In the genomic region with DNA sequence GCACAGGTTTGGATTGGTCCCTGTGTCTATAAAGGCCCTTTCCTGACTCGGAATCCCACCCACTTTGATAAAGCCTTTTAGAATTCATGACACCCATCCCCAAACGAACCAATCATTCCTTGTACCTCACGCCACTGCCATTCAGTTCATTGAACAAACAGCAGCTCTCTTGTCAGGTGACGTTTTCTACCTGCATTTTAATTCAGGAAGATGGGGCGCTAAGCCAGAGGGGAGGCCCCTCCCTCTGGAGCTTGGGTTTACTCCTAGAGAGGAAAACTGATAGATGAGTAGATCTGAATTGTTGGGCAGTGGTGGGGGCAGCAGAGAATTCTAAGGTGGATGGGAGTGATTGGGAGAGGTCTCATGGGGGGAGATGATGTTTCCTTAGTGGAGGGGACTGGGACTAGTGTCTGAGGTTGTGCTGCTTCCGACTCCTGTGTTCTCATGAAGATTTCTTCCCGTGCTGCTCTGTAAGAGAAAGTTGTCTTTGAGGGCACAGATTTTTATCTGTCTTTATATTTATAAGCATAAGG, we compare ENCODE assay signal across 21 cellular contexts. TPM values are rescaled to one million over a fixed set of nuclear protein-coding genes. Genes with fewer than 3 reads are reported as not detected.
DNase-seq lines count a peak whose midpoint lies in the region; ATAC-seq and TF ChIP-seq lines count a peak whose summit lies in the region.
"Had no signal": no experiment of that assay in that cellular context is flagged by ENCODE, and none has a peak within 500 bp of the region (broad histone marks: within the 10 kb centered on the region; RNA-seq: fewer than 3 reads in every experiment).

No MANE protein-coding gene starts in this region.

- no peak for TF ChIP-seq CTCF in HEK293 (tag by site-specific recombination; IDR thresholded peaks at IDR 0.05)
- no peak for TF ChIP-seq CTCF in esophagus muscularis mucosa (IDR thresholded peaks at IDR 0.05)

- TF ChIP-seq POLR2A in esophagus muscularis mucosa (IDR thresholded peaks at IDR 0.05; ENCODE audit: low read depth): no peak

- no peak for ATAC-seq in activated naive CD8-positive, alpha-beta T cell treated with anti-CD3 and anti-CD28 coated beads, Interleukin-2, amount 10 ng/mL, durations not matched to agents 7 days and 5 days (ENCODE audit: low read depth)
- ATAC-seq in stimulated activated effector memory CD8-positive, alpha-beta T cell treated with anti-CD3 and anti-CD28 coated beads, Interleukin-12 subunit alpha, Interleukin-12 subunit beta, amount 100 ng/mL, for 72 hours: no peak
- ATAC-seq: CD8-positive, alpha-beta T cell; heart left ventricle; naive thymus-derived CD8-positive, alpha-beta T cell had no signal

- no peaks in the 10 kb centered on the region for H3K27me3 Mint-ChIP-seq in activated naive CD8-positive, alpha-beta T cell treated with anti-CD3 and anti-CD28 coated beads, Interleukin-2, amount 10 ng/mL, durations not matched to agents 7 days and 5 days
- H3K27me3 Mint-ChIP-seq in activated naive CD8-positive, alpha-beta T cell treated with anti-CD3 and anti-CD28 coated beads for 36 hours: no peaks in the 10 kb centered on the region
- no peaks in the 10 kb centered on the region for H3K27me3 Mint-ChIP-seq in activated T-helper 2 cell treated with anti-CD3 and anti-CD28 coated beads, Interferon-gamma antibody, Interleukin-2, Interleukin-4, amounts not matched to agents 10 μg/mL and 5 μg/mL and 100 μg/mL, durations not matched to agents 14 hours and 24 hours and 36 hours (ENCODE audit: low read depth)
- H3K27me3 Mint-ChIP-seq: naive thymus-derived CD8-positive, alpha-beta T cell had no signal

- CTCF ChIA-PET in HEK293 (lab: Yijun Ruan, JAX): interaction anchor here (4.9 kb wide), 1 partner anchor 277 kb away, joined by 24 read pairs; no protein-coding TSS in a partner anchor

- H3K36me3 Mint-ChIP-seq in activated naive CD8-positive, alpha-beta T cell treated with anti-CD3 and anti-CD28 coated beads, Interleukin-2, amount 10 ng/mL, durations not matched to agents 7 days and 5 days: peaks cover 52% of the 10 kb centered on the region
- H3K36me3 Mint-ChIP-seq in activated naive CD8-positive, alpha-beta T cell treated with anti-CD3 and anti-CD28 coated beads for 36 hours: peaks cover 55% of the 10 kb centered on the region
- peaks cover 71% of the 10 kb centered on the region for H3K36me3 Mint-ChIP-seq in activated T-helper 2 cell treated with anti-CD3 and anti-CD28 coated beads, Interferon-gamma antibody, Interleukin-2, Interleukin-4, amounts not matched to agents 10 μg/mL and 5 μg/mL and 100 μg/mL, durations not matched to agents 14 hours and 24 hours and 36 hours (ENCODE audit: low read depth)
- H3K36me3 Mint-ChIP-seq in stimulated activated effector memory CD8-positive, alpha-beta T cell treated with anti-CD3 and anti-CD28 coated beads, Interleukin-12 subunit alpha, Interleukin-12 subunit beta, amount 100 ng/mL, for 72 hours: peaks cover 80% of the 10 kb centered on the region
- H3K36me3 Mint-ChIP-seq: CD8-positive, alpha-beta T cell; naive thymus-derived CD8-positive, alpha-beta T cell had no signal

- 92% methylated on average over 7 of the region's 7 CpGs for WGBS in esophagus muscularis mucosa

- H3K9me3 ChIP-seq in HEK293 (ENCODE audit: control insufficient read depth, insufficient read depth, low read depth, low read length) (no peaks in the 10 kb centered on the region), esophagus muscularis mucosa (no peaks in the 10 kb centered on the region)
- H3K9me3 ChIP-seq: ascending aorta, heart left ventricle, right atrium auricular region, transverse colon had no signal

- POLR2A ChIA-PET in activated naive CD8-positive, alpha-beta T cell treated with anti-CD3 and anti-CD28 coated beads, Interleukin-2, amount 10 ng/mL, durations not matched to agents 7 days and 5 days (lab: Charles Lee): interaction anchor here (1.3 to 2.0 kb wide), 4 partner anchors 8 to 13 kb away, joined by 3 to 5 read pairs (median 4); a partner anchor contains a TSS
- POLR2A ChIA-PET in HEK293 (lab: Yijun Ruan, JAX): no interaction called here

- no peaks in the 10 kb centered on the region for H3K27me3 ChIP-seq in esophagus muscularis mucosa
- H3K27me3 ChIP-seq: ascending aorta, heart left ventricle, right atrium auricular region, transverse colon had no signal

- no peak overlapping the region for H3K4me3 Mint-ChIP-seq in activated naive CD8-positive, alpha-beta T cell treated with anti-CD3 and anti-CD28 coated beads, Interleukin-2, amount 10 ng/mL, durations not matched to agents 7 days and 5 days
- H3K4me3 Mint-ChIP-seq in activated naive CD8-positive, alpha-beta T cell treated with anti-CD3 and anti-CD28 coated beads for 36 hours: no peak overlapping the region
- no peak overlapping the region for H3K4me3 Mint-ChIP-seq in activated T-helper 2 cell treated with anti-CD3 and anti-CD28 coated beads, Interferon-gamma antibody, Interleukin-2, Interleukin-4, amounts not matched to agents 10 μg/mL and 5 μg/mL and 100 μg/mL, durations not matched to agents 14 hours and 24 hours and 36 hours (ENCODE audit: low read depth)
- H3K4me3 Mint-ChIP-seq in stimulated activated effector memory CD8-positive, alpha-beta T cell treated with anti-CD3 and anti-CD28 coated beads, Interleukin-12 subunit alpha, Interleukin-12 subunit beta, amount 100 ng/mL, for 72 hours: no peak overlapping the region
- H3K4me3 Mint-ChIP-seq: CD8-positive, alpha-beta T cell; naive thymus-derived CD8-positive, alpha-beta T cell had no signal

- TF ChIP-seq EP300 in esophagus muscularis mucosa (IDR thresholded peaks at IDR 0.05): no peak

- no peak overlapping the region for H3K4me3 ChIP-seq in HEK293 (ENCODE audit: low read depth, low read length)
- H3K4me3 ChIP-seq in esophagus muscularis mucosa: no peak overlapping the region
- H3K4me3 ChIP-seq: ascending aorta, GM12878, heart left ventricle, right atrium auricular region, transverse colon had no signal

- H3K27ac ChIP-seq in HEK293 (ENCODE audit: extremely low read depth, low read depth, low read length): no peak overlapping the region
- no peak overlapping the region for H3K27ac ChIP-seq in esophagus muscularis mucosa (replicated peaks in 1 of 4)
- H3K27ac ChIP-seq: ascending aorta, heart left ventricle, right atrium auricular region, transverse colon had no signal

- intact Hi-C loops in activated T-helper 2 cell treated with anti-CD3 and anti-CD28 coated beads, Interferon-gamma antibody, Interleukin-2, Interleukin-4, amounts not matched to agents 10 μg/mL and 5 μg/mL and 100 μg/mL, durations not matched to agents 14 hours and 24 hours and 36 hours (cut with micrococcal nuclease): no loop called here
- intact Hi-C loops in esophagus muscularis mucosa (cut with DNase I): no loop called here

- H3K4me1 Mint-ChIP-seq in activated naive CD8-positive, alpha-beta T cell treated with anti-CD3 and anti-CD28 coated beads, Interleukin-2, amount 10 ng/mL, durations not matched to agents 7 days and 5 days: peaks cover 46% of the 10 kb centered on the region
- H3K4me1 Mint-ChIP-seq in activated naive CD8-positive, alpha-beta T cell treated with anti-CD3 and anti-CD28 coated beads for 36 hours: peaks cover 18% of the 10 kb centered on the region
- peaks cover 32% of the 10 kb centered on the region for H3K4me1 Mint-ChIP-seq in activated T-helper 2 cell treated with anti-CD3 and anti-CD28 coated beads, Interferon-gamma antibody, Interleukin-2, Interleukin-4, amounts not matched to agents 10 μg/mL and 5 μg/mL and 100 μg/mL, durations not matched to agents 14 hours and 24 hours and 36 hours (ENCODE audit: low read depth)
- H3K4me1 Mint-ChIP-seq in stimulated activated effector memory CD8-positive, alpha-beta T cell treated with anti-CD3 and anti-CD28 coated beads, Interleukin-12 subunit alpha, Interleukin-12 subunit beta, amount 100 ng/mL, for 72 hours: peaks cover 11% of the 10 kb centered on the region
- H3K4me1 Mint-ChIP-seq: naive thymus-derived CD8-positive, alpha-beta T cell had no signal

- H3K36me3 ChIP-seq in HEK293 (ENCODE audit: control insufficient read depth in 2 of 2, insufficient read depth in 1 of 2, low read length in 2 of 2) (peaks cover 23 to 66% of the 10 kb centered on the region in 2 experiments), esophagus muscularis mucosa (no peaks in the 10 kb centered on the region)
- H3K36me3 ChIP-seq: ascending aorta, heart left ventricle, right atrium auricular region, transverse colon had no signal

- peak overlapping the region; percentile 79 for H3K27ac Mint-ChIP-seq in activated naive CD8-positive, alpha-beta T cell treated with anti-CD3 and anti-CD28 coated beads, Interleukin-2, amount 10 ng/mL, durations not matched to agents 7 days and 5 days
- H3K27ac Mint-ChIP-seq in activated naive CD8-positive, alpha-beta T cell treated with anti-CD3 and anti-CD28 coated beads for 36 hours: no peak overlapping the region
- peak overlapping the region; percentile 14 for H3K27ac Mint-ChIP-seq in activated T-helper 2 cell treated with anti-CD3 and anti-CD28 coated beads, Interferon-gamma antibody, Interleukin-2, Interleukin-4, amounts not matched to agents 10 μg/mL and 5 μg/mL and 100 μg/mL, durations not matched to agents 14 hours and 24 hours and 36 hours
- H3K27ac Mint-ChIP-seq in stimulated activated effector memory CD8-positive, alpha-beta T cell treated with anti-CD3 and anti-CD28 coated beads, Interleukin-12 subunit alpha, Interleukin-12 subunit beta, amount 100 ng/mL, for 72 hours: peak overlapping the region; percentile 2
- H3K27ac Mint-ChIP-seq: CD8-positive, alpha-beta T cell; naive thymus-derived CD8-positive, alpha-beta T cell had no signal

- H3K4me1 ChIP-seq in HEK293 (ENCODE audit: control insufficient read depth, insufficient read depth, low read length) (peaks cover 8% of the 10 kb centered on the region; the same call in 1 of the 2 replicates), esophagus muscularis mucosa (no peaks in the 10 kb centered on the region)
- H3K4me1 ChIP-seq: ascending aorta, heart left ventricle, right atrium auricular region had no signal

- no peak for DNase-seq in activated naive CD8-positive, alpha-beta T cell treated with anti-CD3 and anti-CD28 coated beads, Interleukin-2, amount 10 ng/mL, durations not matched to agents 7 days and 5 days
- no peak for DNase-seq in activated naive CD8-positive, alpha-beta T cell treated with anti-CD3 and anti-CD28 coated beads for 36 hours
- DNase-seq in activated T-helper 2 cell treated with anti-CD3 and anti-CD28 coated beads, Interferon-gamma antibody, Interleukin-2, Interleukin-4, amounts not matched to agents 10 μg/mL and 5 μg/mL and 100 μg/mL, durations not matched to agents 14 hours and 24 hours and 36 hours (ENCODE audit: low spot score): no peak
- DNase-seq in stimulated activated effector memory CD8-positive, alpha-beta T cell treated with anti-CD3 and anti-CD28 coated beads, Interleukin-12 subunit alpha, Interleukin-12 subunit beta, amount 100 ng/mL, for 72 hours (ENCODE audit: low spot score in 2 of 2): no peak
- DNase-seq in esophagus muscularis mucosa (ENCODE audit: extremely low spot score) (no peak), DMS79 treated with DMSO at 0.1 percent for 48 hours (lab: John Stamatoyannopoulos, UW) (no peak)
- DNase-seq: activated CD4-positive, alpha-beta T cell treated with anti-CD3 and anti-CD28 coated beads, Interleukin-2, amount 50 U/mL, for 1 hour; activated naive CD4-positive, alpha-beta T cell treated with anti-CD3 and anti-CD28 coated beads, Interleukin-2, amount 50 U/mL, for 16 hours; activated T-cell treated with anti-CD3 and anti-CD28 coated beads for 4 hours; CD8-positive, alpha-beta T cell; heart left ventricle; IMR-90; naive thymus-derived CD8-positive, alpha-beta T cell; NCI-H1694; SHP77; SW 1271; transverse colon had no signal

- no peaks in the 10 kb centered on the region for H3K9me3 Mint-ChIP-seq in activated naive CD8-positive, alpha-beta T cell treated with anti-CD3 and anti-CD28 coated beads, Interleukin-2, amount 10 ng/mL, durations not matched to agents 7 days and 5 days
- no peaks in the 10 kb centered on the region for H3K9me3 Mint-ChIP-seq in activated naive CD8-positive, alpha-beta T cell treated with anti-CD3 and anti-CD28 coated beads for 36 hours
- no peaks in the 10 kb centered on the region for H3K9me3 Mint-ChIP-seq in activated T-helper 2 cell treated with anti-CD3 and anti-CD28 coated beads, Interferon-gamma antibody, Interleukin-2, Interleukin-4, amounts not matched to agents 10 μg/mL and 5 μg/mL and 100 μg/mL, durations not matched to agents 14 hours and 24 hours and 36 hours
- H3K9me3 Mint-ChIP-seq in stimulated activated effector memory CD8-positive, alpha-beta T cell treated with anti-CD3 and anti-CD28 coated beads, Interleukin-12 subunit alpha, Interleukin-12 subunit beta, amount 100 ng/mL, for 72 hours: no peaks in the 10 kb centered on the region
- H3K9me3 Mint-ChIP-seq: CD8-positive, alpha-beta T cell; naive thymus-derived CD8-positive, alpha-beta T cell had no signal

RNA-seq across cellular contexts. Expression of a gene that starts 9.6 kb away (rescaled TPM):
- 100 to 1,000 TPM; 320 to 355 TPM for total RNA-seq in activated naive CD8-positive, alpha-beta T cell treated with anti-CD3 and anti-CD28 coated beads, Interleukin-2, amount 10 ng/mL, durations not matched to agents 7 days and 5 days
- 100 to 1,000 TPM; 414 to 424 TPM for total RNA-seq in activated naive CD8-positive, alpha-beta T cell treated with anti-CD3 and anti-CD28 coated beads for 36 hours
- 374 TPM in 2 replicates for total RNA-seq in activated T-helper 2 cell treated with anti-CD3 and anti-CD28 coated beads, Interferon-gamma antibody, Interleukin-2, Interleukin-4, amounts not matched to agents 10 μg/mL and 5 μg/mL and 100 μg/mL, durations not matched to agents 14 hours and 24 hours and 36 hours
- total RNA-seq in esophagus muscularis mucosa: 1 to 10 TPM in 2 of 4 donors, not detected in 2; 1.7 to 4.6 TPM
- total RNA-seq: ascending aorta had no signal

RNA-seq across cellular contexts. Expression of a gene that starts 51.9 kb away (rescaled TPM):
- under 1 TPM; 0.11 to 0.14 TPM for total RNA-seq in activated naive CD8-positive, alpha-beta T cell treated with anti-CD3 and anti-CD28 coated beads, Interleukin-2, amount 10 ng/mL, durations not matched to agents 7 days and 5 days
- total RNA-seq in activated naive CD8-positive, alpha-beta T cell treated with anti-CD3 and anti-CD28 coated beads for 36 hours: not detected
- total RNA-seq in activated T-helper 2 cell treated with anti-CD3 and anti-CD28 coated beads, Interferon-gamma antibody, Interleukin-2, Interleukin-4, amounts not matched to agents 10 μg/mL and 5 μg/mL and 100 μg/mL, durations not matched to agents 14 hours and 24 hours and 36 hours: 0.78 and 0.89 TPM in 2 replicates
- 10 to 100 TPM; 16.9 to 56.4 (median 35.4) TPM for total RNA-seq in esophagus muscularis mucosa
- total RNA-seq: CD8-positive, alpha-beta T cell; naive thymus-derived CD8-positive, alpha-beta T cell had no signal

Comparison
In these comparisons a context has a peak if more than half of its experiments do, and no peak if none do; other contexts are left out.
1. RNA of a gene that starts 9.6 kb away (total RNA-seq): 414 to 424 TPM in activated naive CD8-positive, alpha-beta T cell treated with anti-CD3 and anti-CD28 coated beads for 36 hours, 374 TPM in activated T-helper 2 cell treated with anti-CD3 and anti-CD28 coated beads, Interferon-gamma antibody, Interleukin-2, Interleukin-4, amounts not matched to agents 10 μg/mL and 5 μg/mL and 100 μg/mL, durations not matched to agents 14 hours and 24 hours and 36 hours and 320 to 355 TPM in activated naive CD8-positive, alpha-beta T cell treated with anti-CD3 and anti-CD28 coated beads, Interleukin-2, amount 10 ng/mL, durations not matched to agents 7 days and 5 days; 1.7 to 4.6 TPM in esophagus muscularis mucosa; every median in the first group is over 10 times any median in the second.